Comparison of ENCODE assay signal across 8 cellular contexts in genomic region chr7:22193361-22194016, GRCh38.
DNase-seq lines count a peak whose midpoint lies in the region; ATAC-seq lines count a peak whose summit lies in the region.

No MANE protein-coding gene starts in this region.

- no peak overlapping the region for H3K4me3 ChIP-seq in right cardiac atrium (ENCODE audit: low read length)
- H3K4me3 ChIP-seq in trophoblast cell (ENCODE audit: low read depth, low read length) = no peak overlapping the region

- H3K27ac ChIP-seq in right cardiac atrium (ENCODE audit: low read length) (no peak overlapping the region), trophoblast cell (ENCODE audit: low read depth, low read length) (no peak overlapping the region)

- H3K18ac ChIP-seq in trophoblast cell (ENCODE audit: low read length) = no peak overlapping the region

- no peak overlapping the region for H2BK5ac ChIP-seq in trophoblast cell (ENCODE audit: low read depth, low read length, poor library complexity)

- no peaks in the 10 kb centered on the region for H3K36me3 ChIP-seq in trophoblast cell (ENCODE audit: control insufficient read depth in 1 of 2, insufficient read depth in 2 of 2, low read length in 2 of 2)

- H2BK12ac ChIP-seq in trophoblast cell (ENCODE audit: low read length) = no peak overlapping the region

- no peaks in the 10 kb centered on the region for H3K27me3 ChIP-seq in right cardiac atrium (ENCODE audit: control insufficient read depth, insufficient read depth)
- no peaks in the 10 kb centered on the region for H3K27me3 ChIP-seq in trophoblast cell (ENCODE audit: insufficient read depth, low read length)

- H2AFZ ChIP-seq in trophoblast cell (ENCODE audit: insufficient read depth, low read length, poor library complexity) = no peak overlapping the region

- no peak overlapping the region for H2BK120ac ChIP-seq in trophoblast cell (ENCODE audit: insufficient read depth, low read length, poor library complexity)

- DNase-seq in Daoy (ENCODE audit: low read depth) = peak; percentile 65
- DNase-seq in amygdala (lab: John Stamatoyannopoulos, UW) = peak in 52 of 56 donors; percentile 21 to 83 (median 62)
- peak in 2 of 3 donors; percentile 55 to 72 for DNase-seq in right cardiac atrium
- no peak for DNase-seq in trophoblast cell

- intact Hi-C loops in right cardiac atrium (cut with DNase I) = no loop called here

- no peaks in the 10 kb centered on the region for H3K79me2 ChIP-seq in trophoblast cell (ENCODE audit: control insufficient read depth, insufficient read depth, low read length, poor library complexity)

- no peak overlapping the region for H4K8ac ChIP-seq in trophoblast cell (ENCODE audit: low read depth, low read length)

- H3K79me1 ChIP-seq in trophoblast cell (ENCODE audit: low read length) = no peaks in the 10 kb centered on the region

- H3K9ac ChIP-seq in trophoblast cell (ENCODE audit: low read length) = no peak overlapping the region

- H3K9me3 ChIP-seq in right cardiac atrium (ENCODE audit: control insufficient read depth, low read length) = no peaks in the 10 kb centered on the region
- no peaks in the 10 kb centered on the region for H3K9me3 ChIP-seq in trophoblast cell (ENCODE audit: insufficient read depth, low read depth, low read length)

- H2AK5ac ChIP-seq in trophoblast cell (ENCODE audit: low read length) = no peak overlapping the region

- H3K4me1 ChIP-seq in right cardiac atrium (ENCODE audit: control insufficient read depth, insufficient read depth, low read length) (no peaks in the 10 kb centered on the region), trophoblast cell (ENCODE audit: control insufficient read depth in 1 of 2, insufficient read depth in 2 of 2, low read length in 2 of 2) (no peaks in the 10 kb centered on the region)

- no peak overlapping the region for H3K23ac ChIP-seq in trophoblast cell (ENCODE audit: low read length)

- ATAC-seq in right cardiac atrium (peak; percentile 76 to 92), HG03521 (IDR thresholded peaks at IDR 0.05; ENCODE audit: unreplicated experiment) (no peak), HG03108 (IDR thresholded peaks at IDR 0.05; ENCODE audit: unreplicated experiment) (no peak), GM21717 (IDR thresholded peaks at IDR 0.05; ENCODE audit: unreplicated experiment) (no peak), GM18867 (IDR thresholded peaks at IDR 0.05; ENCODE audit: unreplicated experiment) (no peak)

- H4K12ac ChIP-seq in trophoblast cell (ENCODE audit: low read depth, low read length) = no peak overlapping the region

- 30% methylated on average over 24 of the region's 24 CpGs for WGBS in right cardiac atrium
- WGBS in trophoblast cell (ENCODE audit: extremely low coverage, insufficient coverage, insufficient read length) = no CpG with 5 or more reads among the region's 24 CpGs

- no peak overlapping the region for H3K4ac ChIP-seq in trophoblast cell (ENCODE audit: low read depth, low read length)

- H3K14ac ChIP-seq in trophoblast cell (ENCODE audit: low read length) = no peak overlapping the region

- H4K91ac ChIP-seq in trophoblast cell (ENCODE audit: low read depth, low read length) = no peak overlapping the region

- H3K4me2 ChIP-seq in trophoblast cell (ENCODE audit: low read length) = peak overlapping the region; percentile 50

Comparison
In these comparisons a context has a peak if more than half of its experiments do, and no peak if none do; other contexts are left out.
1. DNase-seq: peak in Daoy (single experiment), amygdala (52 of 56) and right cardiac atrium (2 of 3); none in trophoblast cell (0 of 2).
2. ATAC-seq: peak in right cardiac atrium (2 of 2); none in HG03521 (single experiment), HG03108 (single experiment), GM21717 (single experiment) and GM18867 (single experiment).